In the genomic region with DNA sequence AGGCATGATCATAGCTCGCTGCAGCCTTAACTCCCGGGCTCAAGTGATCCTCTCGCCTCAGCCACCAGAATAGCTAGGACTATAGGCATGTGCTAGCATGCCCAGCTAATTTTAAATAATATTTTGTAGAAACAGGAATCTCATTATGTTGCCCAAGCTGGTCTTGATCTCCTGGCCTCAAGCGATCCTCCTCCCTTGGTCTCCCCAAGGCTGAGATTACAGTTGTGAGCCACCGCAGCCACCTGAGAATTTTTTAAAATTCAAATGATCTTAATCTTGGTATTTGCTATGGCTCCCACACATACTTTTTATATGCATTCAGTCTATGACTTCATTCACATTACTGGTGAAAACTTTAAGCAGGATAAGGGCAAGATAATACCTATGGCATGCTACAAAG, we compare ENCODE assay signal across 31 cellular contexts. TPM values are rescaled to one million over a fixed set of nuclear protein-coding genes. Genes with fewer than 3 reads are reported as not detected.
"Had no signal": no experiment of that assay in that cellular context is flagged by ENCODE, and none has a peak within 500 bp of the region (broad histone marks: within the 10 kb centered on the region; RNA-seq: fewer than 3 reads in every experiment).

No MANE protein-coding gene starts in this region.

- DNase-seq: activated CD4-positive, alpha-beta T cell treated with anti-CD3 and anti-CD28 coated beads, Interleukin-2, amount 50 U/mL, for 48 hours; activated CD8-positive, alpha-beta memory T cell treated with anti-CD3 and anti-CD28 coated beads, Interleukin-2, amount 50 U/mL, for 48 hours; activated effector memory CD4-positive, alpha-beta T cell treated with Interleukin-2 at 50 U/mL for 16 hours; activated naive CD4-positive, alpha-beta T cell treated with anti-CD3 and anti-CD28 coated beads for 36 hours; activated naive CD8-positive, alpha-beta T cell treated with anti-CD3 and anti-CD28 coated beads, Interleukin-2, amount 10 ng/mL, durations not matched to agents 7 days and 5 days; activated T-cell treated with anti-CD3 and anti-CD28 coated beads, Interleukin-2, amount 50 U/mL, for 48 hours; amniotic stem cell; cerebellar nuclear complex; cortex of kidney; erythroblast; foreskin fibroblast; midbrain; natural killer cell; pancreas; psoas muscle; right cardiac atrium; stimulated activated CD4-positive, alpha-beta T cell treated with anti-CD3 and anti-CD28 coated beads, Interleukin-12 subunit alpha, Interleukin-12 subunit beta, amount 100 ng/mL, for 4 hours; stimulated activated CD4-positive, alpha-beta T cell treated with anti-CD3 and anti-CD28 coated beads, Interleukin-4, amount 100 ng/mL, for 4 hours; stimulated activated naive CD8-positive, alpha-beta T cell treated with anti-CD3 and anti-CD28 coated beads, Interleukin-15, Interleukin-2, amounts not matched to agents 100 U/mL and 50 U/mL, for 24 hours; T-helper 1 cell; T-helper 9 cell had no signal

- H3K4me1 ChIP-seq: pancreas had no signal

- ATAC-seq: left lobe of liver; natural killer cell; pancreas; psoas muscle; right cardiac atrium; stimulated activated naive CD8-positive, alpha-beta T cell treated with anti-CD3 and anti-CD28 coated beads, Interleukin-15, Interleukin-2, amounts not matched to agents 100 U/mL and 50 U/mL, for 24 hours had no signal

- H3K4me3 ChIP-seq: lung, pancreas, psoas muscle had no signal

- H3K9me3 Mint-ChIP-seq: activated naive CD4-positive, alpha-beta T cell treated with anti-CD3 and anti-CD28 coated beads for 36 hours; natural killer cell had no signal

- H3K27me3 Mint-ChIP-seq: activated naive CD8-positive, alpha-beta T cell treated with anti-CD3 and anti-CD28 coated beads, Interleukin-2, amount 10 ng/mL, durations not matched to agents 7 days and 5 days had no signal

- H3K27ac ChIP-seq: neutrophil, pancreas, psoas muscle had no signal

- FAIRE-seq: pancreas had no signal

- H3K9me3 ChIP-seq: neutrophil, pancreas, psoas muscle had no signal

- H3K36me3 Mint-ChIP-seq: natural killer cell had no signal

- H3K27ac Mint-ChIP-seq: activated naive CD4-positive, alpha-beta T cell treated with anti-CD3 and anti-CD28 coated beads for 36 hours; activated naive CD8-positive, alpha-beta T cell treated with anti-CD3 and anti-CD28 coated beads, Interleukin-2, amount 10 ng/mL, durations not matched to agents 7 days and 5 days had no signal

- H3K36me3 ChIP-seq: pancreas had no signal

- H3K4me3 Mint-ChIP-seq: activated naive CD4-positive, alpha-beta T cell treated with anti-CD3 and anti-CD28 coated beads for 36 hours; activated naive CD8-positive, alpha-beta T cell treated with anti-CD3 and anti-CD28 coated beads, Interleukin-2, amount 10 ng/mL, durations not matched to agents 7 days and 5 days; natural killer cell had no signal

- H3K27me3 ChIP-seq: neutrophil, pancreas had no signal

RNA-seq across cellular contexts. Expression of a gene that starts 25.1 kb away (rescaled TPM):
- total RNA-seq: activated CD8-positive, alpha-beta memory T cell treated with anti-CD3 and anti-CD28 coated beads for 36 hours; activated naive CD4-positive, alpha-beta T cell treated with anti-CD3 and anti-CD28 coated beads for 36 hours; activated naive CD8-positive, alpha-beta T cell treated with anti-CD3 and anti-CD28 coated beads, Interleukin-2, amount 10 ng/mL, durations not matched to agents 7 days and 5 days; fibroblast of lung; glomerular endothelial cell; kidney epithelial cell; left lobe of liver; natural killer cell; subcutaneous adipose tissue had no signal
- polyA plus RNA-seq: fibroblast of lung, lung, pancreas had no signal

RNA-seq across cellular contexts. Expression of a gene that starts 26.1 kb away (rescaled TPM):
- total RNA-seq: glomerular endothelial cell, kidney epithelial cell, subcutaneous adipose tissue, urinary bladder had no signal
- polyA plus RNA-seq: fibroblast of lung, lung, pancreas, psoas muscle, right cardiac atrium, thymus, urinary bladder had no signal
